Comparison of ENCODE assay signal across 25 cellular contexts in genomic region chr7:120276720-120277119, GRCh38. TPM values are rescaled to one million over a fixed set of nuclear protein-coding genes. Genes with fewer than 3 reads are reported as not detected.
A peak's percentile ranks its signal among the peaks of the same experiment; 100 is the strongest.
DNase-seq lines count a peak whose midpoint lies in the region; ATAC-seq and TF ChIP-seq lines count a peak whose summit lies in the region.
"Had no signal": no experiment of that assay in that cellular context is flagged by ENCODE, and none has a peak within 500 bp of the region (broad histone marks: within the 10 kb centered on the region; RNA-seq: fewer than 3 reads in every experiment).

No MANE protein-coding gene starts in this region.

- no peak for TF ChIP-seq POLR2A in erythroblast (IDR thresholded peaks at IDR 0.05; ENCODE audit: low read length)

- H3K27me3 ChIP-seq in GM23338 (ENCODE audit: insufficient read depth): peaks cover 7% of the 10 kb centered on the region; the same call in 1 of the 2 replicates
- H3K27me3 ChIP-seq in dorsolateral prefrontal cortex: peaks cover 0 to 3% (median 0%) of the 10 kb centered on the region in 45 donors
- peaks cover 7% of the 10 kb centered on the region for H3K27me3 ChIP-seq in neural cell (ENCODE audit: insufficient read depth, low read depth, low read length)

- H3K4me2 ChIP-seq in GM23338: peak overlapping the region; percentile 56
- H3K4me2 ChIP-seq in neural cell (ENCODE audit: low read length): peak overlapping the region; percentile 34
- H3K4me2 ChIP-seq: SK-N-SH had no signal

- H3K79me2 ChIP-seq in GM23338 (replicated peaks; ENCODE audit: insufficient read depth) (peaks cover 55% of the 10 kb centered on the region), neural cell (replicated peaks; ENCODE audit: insufficient read depth, low read length) (no peaks in the 10 kb centered on the region)

- H3K4me3 Mint-ChIP-seq in GM23338: peak overlapping the region; percentile 55
- H3K4me3 Mint-ChIP-seq: CD4-positive, alpha-beta memory T cell had no signal

- H3K27ac ChIP-seq in GM23338 (ENCODE audit: low read depth) (no peak overlapping the region), dorsolateral prefrontal cortex (no peak overlapping the region), neural cell (ENCODE audit: low read length) (no peak overlapping the region)

- H3K4me1 ChIP-seq in GM23338 (ENCODE audit: insufficient read depth): peaks cover 31% of the 10 kb centered on the region

- H3K27me3 Mint-ChIP-seq in GM23338 (ENCODE audit: insufficient read depth, low read depth, poor library complexity): peaks cover 22% of the 10 kb centered on the region

- peaks cover 45% of the 10 kb centered on the region for H3K4me1 Mint-ChIP-seq in GM23338

- H3K9me2 ChIP-seq in GM23338 (ENCODE audit: insufficient read depth) (no peaks in the 10 kb centered on the region), neural cell (ENCODE audit: insufficient read depth, low read length) (no peaks in the 10 kb centered on the region)
- H3K9me2 ChIP-seq: SK-N-SH had no signal

- H3K36me3 ChIP-seq in GM23338 (ENCODE audit: insufficient read depth) (no peaks in the 10 kb centered on the region), neural cell (ENCODE audit: insufficient read depth, low read length) (no peaks in the 10 kb centered on the region)

- H3K27ac Mint-ChIP-seq in GM23338: peak overlapping the region; percentile 80; the same call in 1 of the 2 replicates
- H3K27ac Mint-ChIP-seq: CD4-positive, alpha-beta memory T cell had no signal

- no peak overlapping the region for H2AFZ ChIP-seq in GM23338
- no peak overlapping the region for H2AFZ ChIP-seq in neural cell (ENCODE audit: low read depth, low read length)

- TF ChIP-seq RAD21 in neural cell (conservative IDR thresholded peaks at IDR 0.05): no peak

- H3K4me3 ChIP-seq in GM12865 (ENCODE audit: low read depth, low read length) (peak overlapping the region; percentile 45), GM23338 (peak overlapping the region; percentile 18), dorsolateral prefrontal cortex (peak overlapping the region in 52 of 59 donors; percentile 1 to 73 (median 26)), neural cell (ENCODE audit: low read length) (peak overlapping the region; percentile 40)
- H3K4me3 ChIP-seq: K562 had no signal

- TF ChIP-seq CTCF in GM12865 (IDR thresholded peaks at IDR 0.05; ENCODE audit: insufficient read depth, low read depth, low read length, missing control alignments) (no peak), GM23338 (conservative IDR thresholded peaks at IDR 0.05; ENCODE audit: low read depth in 2 of 2) (no peak), dorsolateral prefrontal cortex (IDR thresholded peaks at IDR 0.05 in 54 of 56, conservative IDR thresholded peaks at IDR 0.05 in 2 of 56; ENCODE audit: low read depth in 1 of 56, partially characterized antibody in 56 of 56) (no peak), neural cell (IDR thresholded peaks at IDR 0.05; ENCODE audit: poor library complexity, severe bottlenecking) (no peak)

- H3F3A ChIP-seq in GM23338 (replicated peaks; ENCODE audit: low read depth): no peaks in the 10 kb centered on the region; the same call in 1 of the 2 replicates
- no peaks in the 10 kb centered on the region for H3F3A ChIP-seq in neural cell (ENCODE audit: insufficient read depth, low read length, poor library complexity, severe bottlenecking)

- peaks cover 22% of the 10 kb centered on the region for H3K36me3 Mint-ChIP-seq in GM23338 (ENCODE audit: low read depth)
- H3K36me3 Mint-ChIP-seq: CD4-positive, alpha-beta memory T cell had no signal

- intact Hi-C loops in dorsolateral prefrontal cortex (cut with DNase I): loop anchor here in 1 of 2 donors (10.0 kb wide), 3 partner anchors 278 to 1012 kb away; no protein-coding TSS in a partner anchor

- DNase-seq in GM12865 (ENCODE audit: low read depth) (no peak), GM23338 (ENCODE audit: low spot score) (no peak), dorsolateral prefrontal cortex (no peak), erythroblast (lab: John Stamatoyannopoulos, UW) (no peak)
- DNase-seq in activated CD8-positive, alpha-beta memory T cell treated with anti-CD3 and anti-CD28 coated beads, Interleukin-2, amount 50 U/mL, for 4 hours: no peak
- DNase-seq: CD4-positive, alpha-beta memory T cell; COR-L47; GDM1; H7; MV-4-11; NCI-H1105; NCI-H1436 treated with DMSO at 0.1 percent for 48 hours; NCI-H1930; NCI-H2107; NCI-H446 treated with DMSO at 0.1 percent for 48 hours; NCI-H69; NK-92 treated with Interleukin-12 subunit alpha and Interleukin-12 subunit beta, amount 100 ng/mL, for 24 hours; PC-3; SK-N-SH; SW 1271 had no signal

- no peak overlapping the region for H3K9ac ChIP-seq in neural cell (ENCODE audit: low read length)
- H3K9ac ChIP-seq: SK-N-SH had no signal

- H3K9me3 ChIP-seq in neural cell (ENCODE audit: low read length): no peaks in the 10 kb centered on the region
- H3K9me3 ChIP-seq: SK-N-SH had no signal

- no peak for TF ChIP-seq EP300 in neural cell (conservative IDR thresholded peaks at IDR 0.05; ENCODE audit: poor library complexity, severe bottlenecking)

- no peak for ATAC-seq in GM23338
- no peak for ATAC-seq in HG03469 (IDR thresholded peaks at IDR 0.05; ENCODE audit: unreplicated experiment)
- ATAC-seq: K562, PC-3 had no signal

- H4K20me1 ChIP-seq in GM23338 (replicated peaks; ENCODE audit: insufficient read depth) (no peaks in the 10 kb centered on the region), neural cell (ENCODE audit: insufficient read depth) (no peaks in the 10 kb centered on the region)

- no peaks in the 10 kb centered on the region; the same call in 2 of the 3 replicates for H3K9me3 Mint-ChIP-seq in GM23338

TF ChIP-seq in GM23338, 12 proteins besides CTCF, POLR2A, EP300 and RAD21 (continues in another document):
- TF ChIP-seq ETS1 (IDR thresholded peaks at IDR 0.05) (no peak), STAT1 (IDR thresholded peaks at IDR 0.05; ENCODE audit: unreplicated experiment) (no peak), POLR2AphosphoS5 (IDR thresholded peaks at IDR 0.05; ENCODE audit: low read depth) (no peak), NANOG (IDR thresholded peaks at IDR 0.05; ENCODE audit: borderline replicate concordance) (no peak), JUNB (IDR thresholded peaks at IDR 0.05; ENCODE audit: unreplicated experiment) (no peak)

TF ChIP-seq in neural cell, 6 proteins besides CTCF, POLR2A, EP300 and RAD21:
- TF ChIP-seq EZH2 (IDR thresholded peaks at IDR 0.05; ENCODE audit: borderline replicate concordance, insufficient read depth, low read length, poor library complexity, severe bottlenecking): no peak
- no peak for TF ChIP-seq POLR2AphosphoS5 (IDR thresholded peaks at IDR 0.05)
- no peak for TF ChIP-seq SMC3 (conservative IDR thresholded peaks at IDR 0.05; ENCODE audit: poor library complexity)
- TF ChIP-seq MXI1 (conservative IDR thresholded peaks at IDR 0.05; ENCODE audit: poor library complexity, severe bottlenecking): no peak
- TF ChIP-seq TAF1 (IDR thresholded peaks at IDR 0.05; ENCODE audit: low read depth): no peak
- TF ChIP-seq REST (IDR thresholded peaks at IDR 0.05; ENCODE audit: borderline replicate concordance): no peak

RNA-seq across cellular contexts. Expression of gene KCND2, which starts 3.7 kb away (rescaled TPM):
- 15.6 and 17.7 TPM in 2 replicates for total RNA-seq in GM23338 (2014; rRNA removed; shearing (Covaris generic))
- polyA plus RNA-seq in GM23338 (2016; fragmentation: Nextera tagmentation; extraction: Ambion mirVana) (7.1 and 8.3 TPM in 2 replicates), neural cell (10.4 and 11.0 TPM in 2 replicates)
- total RNA-seq in dorsolateral prefrontal cortex: 10 to 100 TPM; 14.4 to 63.5 (median 32.4) TPM
- 29.2 and 29.9 TPM in 2 replicates for polyA minus RNA-seq in neural cell
- total RNA-seq: A673; CD4-positive, alpha-beta memory T cell; K562; MCF 10A had no signal
- polyA plus RNA-seq: CD4-positive, alpha-beta memory T cell; SK-N-SH had no signal
